26 cellular contexts compared by ENCODE assay signal in genomic region chr1:156433032-156433431, GRCh38.
"Had no signal": no experiment of that assay in that cellular context is flagged by ENCODE, and none has a peak within 500 bp of the region (broad histone marks: within the 10 kb centered on the region; RNA-seq: fewer than 3 reads in every experiment).

No MANE protein-coding gene starts in this region.

- H3K27ac Mint-ChIP-seq: activated naive CD8-positive, alpha-beta T cell; activated T-cell treated with anti-CD3 and anti-CD28 coated beads, Interleukin-2, amount 50 U/mL, for 72 hours had no signal

- H3K4me2 ChIP-seq: smooth muscle cell had no signal

- H3K27me3 ChIP-seq: testis had no signal

- H3K36me3 ChIP-seq: ascending aorta, brain microvascular endothelial cell, esophagus squamous epithelium, heart right ventricle, pancreas, prostate gland, transverse colon had no signal

- H3K27ac ChIP-seq: ascending aorta, brain microvascular endothelial cell, epithelial cell of prostate, esophagus squamous epithelium, heart right ventricle, pancreas, prostate gland, testis, transverse colon, VCaP had no signal

- H3K4me3 ChIP-seq: ascending aorta, esophagus squamous epithelium, heart right ventricle, pancreas, prostate gland, smooth muscle cell, testis, transverse colon had no signal

- DNase-seq: activated CD4-positive, alpha-beta T cell treated with anti-CD3 and anti-CD28 coated beads for 4 hours; activated CD4-positive, alpha-beta T cell treated with anti-CD3 and anti-CD28 coated beads, Interleukin-2, amount 50 U/mL, for 4 hours; activated effector memory CD4-positive, alpha-beta T cell treated with Interleukin-2 at 50 U/mL for 16 hours; activated naive CD4-positive, alpha-beta T cell treated with Interleukin-2 at 50 U/mL for 16 hours; activated T-cell treated with anti-CD3 and anti-CD28 coated beads for 4 hours; activated T-cell treated with anti-CD3 and anti-CD28 coated beads, Interleukin-2, amount 50 U/mL, for 72 hours; brain microvascular endothelial cell; esophagus squamous epithelium; foreskin melanocyte; heart right ventricle; islet precursor cell; left cardiac atrium; left ventricle myocardium superior; naive B cell; pancreas; stimulated activated CD4-positive, alpha-beta T cell treated with anti-CD3 and anti-CD28 coated beads, Interleukin-1b, Interleukin-23, amount 100 ng/mL, for 48 hours; stimulated activated naive CD4-positive, alpha-beta T cell treated with Interleukin-2 at 50 U/mL for 16 hours; T-helper 9 cell; testis; transverse colon had no signal

- H3K9me3 ChIP-seq: ascending aorta, esophagus squamous epithelium, heart right ventricle, pancreas, prostate gland, testis, transverse colon had no signal

- H3K36me3 Mint-ChIP-seq: activated naive CD8-positive, alpha-beta T cell had no signal

- ATAC-seq: heart right ventricle, left cardiac atrium, left ventricle myocardium superior, pancreas had no signal

- H3K9me3 Mint-ChIP-seq: activated T-cell treated with anti-CD3 and anti-CD28 coated beads, Interleukin-2, amount 50 U/mL, for 72 hours had no signal

- H3K4me3 Mint-ChIP-seq: activated naive CD8-positive, alpha-beta T cell; activated T-cell treated with anti-CD3 and anti-CD28 coated beads, Interleukin-2, amount 50 U/mL, for 72 hours had no signal
